In genomic region chr10:4188406-4188805, GRCh38 we compare ENCODE assay signal across 10 cellular contexts.
"Had no signal": no experiment of that assay in that cellular context is flagged by ENCODE, and none has a peak within 500 bp of the region (broad histone marks: within the 10 kb centered on the region; RNA-seq: fewer than 3 reads in every experiment).

No MANE protein-coding gene starts in this region.

- H2AFZ ChIP-seq: GM23248 had no signal

- H3K4me1 ChIP-seq: HAP-1 had no signal

- H3K27me3 Mint-ChIP-seq: IgD-negative memory B cell had no signal

- H3K9me3 Mint-ChIP-seq: HFFc6 had no signal

- H3K4me3 ChIP-seq: GM23248, HAP-1 had no signal

- H3K27ac ChIP-seq: GM23248, HL-60, KMS-11 had no signal

- ATAC-seq: HCT116, HepG2 had no signal

- H3K9me3 ChIP-seq: HAP-1 had no signal

- H3K4me3 Mint-ChIP-seq: HFFc6, IgD-negative memory B cell had no signal

- H3K9ac ChIP-seq: GM23248, KMS-11 had no signal

- H3K4me2 ChIP-seq: KMS-11 had no signal

- H3K27ac Mint-ChIP-seq: HFFc6, IgD-negative memory B cell had no signal

- H3K36me3 ChIP-seq: HAP-1 had no signal

- DNase-seq: GM23248, H7, HFFc6, KBM-7 had no signal

- H3K36me3 Mint-ChIP-seq: IgD-negative memory B cell had no signal
